In the genomic region with DNA sequence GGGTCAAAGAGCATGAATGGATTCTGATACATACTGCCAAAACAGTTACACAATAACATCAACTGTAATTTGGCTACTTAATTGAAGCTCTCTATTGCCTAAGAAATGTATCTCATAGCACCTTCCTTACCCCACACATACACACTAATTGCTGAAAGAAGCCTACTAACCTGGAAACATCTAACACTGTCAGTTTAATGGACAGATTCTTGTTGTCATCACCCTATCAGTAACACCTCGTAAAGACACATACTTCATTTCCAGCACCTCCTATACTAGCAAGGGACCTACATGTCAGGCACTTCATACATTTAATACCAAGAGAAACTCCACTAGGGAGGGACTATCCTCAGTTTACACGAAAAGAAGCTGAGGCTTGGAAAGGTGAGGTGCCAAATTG, we compare ENCODE assay signal across 1 cellular context.
TF ChIP-seq lines count a peak whose summit lies in the region.

No MANE protein-coding gene starts in this region.

TF ChIP-seq in HEK293, 187 proteins besides CTCF, POLR2A, EP300 and RAD21 (continued from another document):
- TF ChIP-seq, protein P1, sequence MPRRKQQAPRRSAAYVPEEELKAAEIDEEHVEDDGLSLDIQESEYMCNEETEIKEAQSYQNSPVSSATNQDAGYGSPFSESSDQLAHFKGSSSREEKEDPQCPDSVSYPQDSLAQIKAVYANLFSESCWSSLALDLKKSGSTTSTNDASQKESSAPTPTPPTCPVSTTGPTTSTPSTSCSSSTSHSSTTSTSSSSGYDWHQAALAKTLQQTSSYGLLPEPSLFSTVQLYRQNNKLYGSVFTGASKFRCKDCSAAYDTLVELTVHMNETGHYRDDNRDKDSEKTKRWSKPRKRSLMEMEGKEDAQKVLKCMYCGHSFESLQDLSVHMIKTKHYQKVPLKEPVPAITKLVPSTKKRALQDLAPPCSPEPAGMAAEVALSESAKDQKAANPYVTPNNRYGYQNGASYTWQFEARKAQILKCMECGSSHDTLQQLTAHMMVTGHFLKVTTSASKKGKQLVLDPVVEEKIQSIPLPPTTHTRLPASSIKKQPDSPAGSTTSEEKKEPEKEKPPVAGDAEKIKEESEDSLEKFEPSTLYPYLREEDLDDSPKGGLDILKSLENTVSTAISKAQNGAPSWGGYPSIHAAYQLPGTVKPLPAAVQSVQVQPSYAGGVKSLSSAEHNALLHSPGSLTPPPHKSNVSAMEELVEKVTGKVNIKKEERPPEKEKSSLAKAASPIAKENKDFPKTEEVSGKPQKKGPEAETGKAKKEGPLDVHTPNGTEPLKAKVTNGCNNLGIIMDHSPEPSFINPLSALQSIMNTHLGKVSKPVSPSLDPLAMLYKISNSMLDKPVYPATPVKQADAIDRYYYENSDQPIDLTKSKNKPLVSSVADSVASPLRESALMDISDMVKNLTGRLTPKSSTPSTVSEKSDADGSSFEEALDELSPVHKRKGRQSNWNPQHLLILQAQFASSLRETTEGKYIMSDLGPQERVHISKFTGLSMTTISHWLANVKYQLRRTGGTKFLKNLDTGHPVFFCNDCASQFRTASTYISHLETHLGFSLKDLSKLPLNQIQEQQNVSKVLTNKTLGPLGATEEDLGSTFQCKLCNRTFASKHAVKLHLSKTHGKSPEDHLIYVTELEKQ (tag by site-specific recombination; IDR thresholded peaks at IDR 0.05; ENCODE audit: borderline replicate concordance): peak; percentile 63; the same call in 1 of the 2 replicates
- TF ChIP-seq SP7 (tag by site-specific recombination; IDR thresholded peaks at IDR 0.05) (peak; percentile 34; the same call in 1 of the 2 replicates), GLIS1 (tag by site-specific recombination; IDR thresholded peaks at IDR 0.05) (peak; percentile 20; the same call in 1 of the 2 replicates), ZNF341 (tag by site-specific recombination; IDR thresholded peaks at IDR 0.05; ENCODE audit: low read depth) (no peak), GFI1B (tag by site-specific recombination; IDR thresholded peaks at IDR 0.05) (no peak), ZNF776 (tag by site-specific recombination; IDR thresholded peaks at IDR 0.05; ENCODE audit: borderline replicate concordance) (no peak)
